19 cellular contexts compared by ENCODE assay signal in the genomic region with DNA sequence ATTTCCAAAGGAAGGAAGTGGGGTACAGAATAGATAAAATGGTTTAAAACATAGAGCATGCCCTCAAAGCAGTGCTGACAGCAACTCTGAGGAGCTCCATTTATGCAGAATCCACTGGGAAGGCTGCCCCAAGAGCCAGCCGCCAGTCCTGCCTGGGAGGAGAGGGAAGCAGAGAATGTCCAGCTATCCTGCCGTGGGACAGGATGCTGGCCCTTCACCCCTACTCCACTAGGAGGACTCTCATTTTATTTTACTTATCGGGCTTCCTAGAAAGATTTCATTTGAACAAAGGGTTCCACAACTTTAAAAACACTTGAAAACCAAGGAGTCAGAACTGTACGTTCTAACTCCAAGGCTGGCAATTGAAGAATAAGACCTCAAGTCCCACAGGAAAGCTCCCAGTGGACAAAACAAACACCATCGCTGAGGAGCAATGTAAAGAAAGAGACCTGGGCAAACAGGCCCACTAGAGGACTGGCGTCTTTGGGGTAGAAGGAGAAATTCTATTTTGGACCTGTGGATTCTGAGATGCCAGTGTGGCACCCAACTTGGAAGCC. TPM values are rescaled to one million over a fixed set of nuclear protein-coding genes. Genes with fewer than 3 reads are reported as not detected.
DNase-seq lines count a peak whose midpoint lies in the region; ATAC-seq, FAIRE-seq and TF ChIP-seq lines count a peak whose summit lies in the region.
"Had no signal": no experiment of that assay in that cellular context is flagged by ENCODE, and none has a peak within 500 bp of the region (broad histone marks: within the 10 kb centered on the region; RNA-seq: fewer than 3 reads in every experiment).

No MANE protein-coding gene starts in this region.

- POLR2A ChIA-PET in Caco-2 (lab: Charles Lee) (interaction anchor here (0.6 to 1.6 kb wide), 2 partner anchors 10 to 16 kb away, joined by 3 to 17 read pairs; a partner anchor contains a TSS), H1 (lab: Charles Lee; ENCODE audit: partially characterized antibody) (interaction anchor here (0.7 to 1.5 kb wide), 3 partner anchors 8 to 10 kb away, joined by 3 to 4 read pairs (median 3); no protein-coding TSS in a partner anchor)
- POLR2A ChIA-PET in naive thymus-derived CD4-positive, alpha-beta T cell (lab: Charles Lee) = interaction anchor here (1.8 to 7.2 kb wide), 3 partner anchors 9 to 12 kb away, joined by 5 to 102 read pairs (median 10); a partner anchor contains a TSS

- no peaks in the 10 kb centered on the region for H3K36me3 ChIP-seq in Caco-2 (ENCODE audit: control insufficient read depth, insufficient read depth, low read length)
- H3K36me3 ChIP-seq in H1 (ENCODE audit: control insufficient read depth in 2 of 4, insufficient read depth in 4 of 4, low read length in 3 of 4) = no peaks in the 10 kb centered on the region; a peak in 1 of 8 replicates
- no peaks in the 10 kb centered on the region for H3K36me3 ChIP-seq in naive thymus-derived CD4-positive, alpha-beta T cell (ENCODE audit: control insufficient read depth in 2 of 3, insufficient read depth in 3 of 3, low read length in 3 of 3)
- H3K36me3 ChIP-seq: colonic mucosa, neutrophil, SJCRH30 had no signal

- H3K23ac ChIP-seq in H1 (ENCODE audit: insufficient read length) = no peak overlapping the region

- H3K18ac ChIP-seq in H1 (ENCODE audit: extremely low read depth, low read length) = no peak overlapping the region

- no peak for TF ChIP-seq EP300 in H1 (IDR thresholded peaks at IDR 0.05; ENCODE audit: borderline replicate concordance in 1 of 2, low read depth in 2 of 2, low read length in 2 of 2)

- H3K4ac ChIP-seq in H1 (replicated peaks; ENCODE audit: insufficient read length, low read depth, low read length) = no peak overlapping the region

- H3K56ac ChIP-seq in H1 (replicated peaks; ENCODE audit: insufficient read length, low read depth, low read length) = no peak overlapping the region

- H3K9ac ChIP-seq in H1 (replicated peaks in 1 of 4; ENCODE audit: extremely low read depth in 1 of 4, low read depth in 3 of 4, low read length in 3 of 4) = no peak overlapping the region

- peak overlapping the region; percentile 85 for H3K27ac Mint-ChIP-seq in Caco-2 (ENCODE audit: unreplicated experiment)
- peak overlapping the region in 7 of 9 donors; percentile 25 to 81 (median 68) for H3K27ac Mint-ChIP-seq in naive thymus-derived CD4-positive, alpha-beta T cell

- no peak overlapping the region for H2AK5ac ChIP-seq in H1 (ENCODE audit: low read depth, low read length)

- H3K14ac ChIP-seq in H1 (ENCODE audit: insufficient read length) = no peak overlapping the region

- no peak overlapping the region for H2BK20ac ChIP-seq in H1 (ENCODE audit: low read length)

- peak overlapping the region; percentile 26 for H3K4me3 Mint-ChIP-seq in activated T-cell treated with anti-CD3 and anti-CD28 coated beads, Interleukin-2, amount 50 U/mL, for 4 hours
- H3K4me3 Mint-ChIP-seq in Caco-2 (ENCODE audit: unreplicated experiment) = peak overlapping the region; percentile 70
- H3K4me3 Mint-ChIP-seq in naive thymus-derived CD4-positive, alpha-beta T cell = peak overlapping the region in 7 of 10 donors; percentile 21 to 66 (median 51)
- H3K4me3 Mint-ChIP-seq: CD14-positive monocyte had no signal

- H3K79me1 ChIP-seq in H1 (ENCODE audit: low read depth, low read length) = peaks cover 4% of the 10 kb centered on the region; the same call in 1 of the 2 replicates

- no peak overlapping the region for H4K5ac ChIP-seq in H1 (ENCODE audit: insufficient read length, low read depth, low read length)

- no TSS peak for BruUV-seq in Caco-2 (replicated peaks; lab: Mats Ljungman, UMichigan)

- no peaks in the 10 kb centered on the region for H3K9me3 Mint-ChIP-seq in activated T-cell treated with anti-CD3 and anti-CD28 coated beads, Interleukin-2, amount 50 U/mL, for 4 hours
- H3K9me3 Mint-ChIP-seq in Caco-2 (ENCODE audit: unreplicated experiment) = no peaks in the 10 kb centered on the region
- H3K9me3 Mint-ChIP-seq in naive thymus-derived CD4-positive, alpha-beta T cell = no peaks in the 10 kb centered on the region
- H3K9me3 Mint-ChIP-seq: CD14-positive monocyte had no signal

- H3K4me2 ChIP-seq in H1 (ENCODE audit: insufficient read depth in 1 of 2, low read depth in 2 of 2, low read length in 2 of 2) = no peak overlapping the region
- H3K4me2 ChIP-seq: PC-9 had no signal

- H2BK12ac ChIP-seq in H1 (ENCODE audit: low read depth, low read length) = no peak overlapping the region

- H3K4me3 ChIP-seq in Caco-2 (ENCODE audit: low read depth, low read length) (no peak overlapping the region), H1 (ENCODE audit: extremely low read depth in 1 of 4, insufficient read depth in 2 of 4, low read depth in 3 of 4, low read length in 4 of 4) (no peak overlapping the region)
- no peak overlapping the region for H3K4me3 ChIP-seq in naive thymus-derived CD4-positive, alpha-beta T cell (ENCODE audit: low read length)
- H3K4me3 ChIP-seq: colonic mucosa, PC-9, SJCRH30 had no signal

- no peak for TF ChIP-seq POLR2A in H1 (IDR thresholded peaks at IDR 0.05; ENCODE audit: control extremely low read depth in 1 of 2, low read depth in 2 of 2, low read length in 2 of 2)

- H2BK120ac ChIP-seq in H1 (replicated peaks; ENCODE audit: low read depth, low read length) = no peak overlapping the region

- no peak overlapping the region for H3K27ac ChIP-seq in H1 (ENCODE audit: low read depth, low read length)
- H3K27ac ChIP-seq in naive thymus-derived CD4-positive, alpha-beta T cell (ENCODE audit: low read depth, low read length) = no peak overlapping the region
- H3K27ac ChIP-seq: colonic mucosa, neutrophil, PC-9, SJCRH30 had no signal

- CTCF ChIA-PET in Caco-2 (lab: Charles Lee) (interaction anchor here (1.1 to 1.2 kb wide), 2 partner anchors 9 to 10 kb away, joined by 3 to 5 read pairs; no protein-coding TSS in a partner anchor), H1 (lab: Charles Lee; ENCODE audit: partially characterized antibody) (interaction anchor here (0.5 to 2.7 kb wide), 8 partner anchors 9 to 123 kb away, joined by 3 to 8 read pairs (median 4); no protein-coding TSS in a partner anchor)
- CTCF ChIA-PET in naive thymus-derived CD4-positive, alpha-beta T cell (lab: Charles Lee) = interaction anchor here (1.1 to 1.7 kb wide), 2 partner anchors 52 to 101 kb away, joined by 3 read pairs; no protein-coding TSS in a partner anchor

- H3K9me3 ChIP-seq in Caco-2 (no peaks in the 10 kb centered on the region), H1 (ENCODE audit: insufficient read depth in 2 of 2, low read depth in 1 of 2, low read length in 1 of 2) (no peaks in the 10 kb centered on the region)
- H3K9me3 ChIP-seq in naive thymus-derived CD4-positive, alpha-beta T cell (ENCODE audit: control insufficient read depth in 2 of 3, low read length in 3 of 3) = no peaks in the 10 kb centered on the region
- H3K9me3 ChIP-seq: colonic mucosa, neutrophil, SJCRH30 had no signal

- no peak overlapping the region for H2AFZ ChIP-seq in H1 (ENCODE audit: low read length)
- H2AFZ ChIP-seq: PC-9 had no signal

- H3K27me3 Mint-ChIP-seq in activated T-cell treated with anti-CD3 and anti-CD28 coated beads, Interleukin-2, amount 50 U/mL, for 4 hours (ENCODE audit: low read depth) = no peaks in the 10 kb centered on the region
- H3K27me3 Mint-ChIP-seq in Caco-2 (ENCODE audit: insufficient read depth, unreplicated experiment) = no peaks in the 10 kb centered on the region
- no peaks in the 10 kb centered on the region for H3K27me3 Mint-ChIP-seq in naive thymus-derived CD4-positive, alpha-beta T cell

- H2BK15ac ChIP-seq in H1 (ENCODE audit: low read length) = no peak overlapping the region

- peaks cover 88% of the 10 kb centered on the region for H3K4me1 ChIP-seq in Caco-2
- H3K4me1 ChIP-seq in H1 (replicated peaks in 1 of 4; ENCODE audit: control insufficient read depth in 3 of 4, insufficient read depth in 4 of 4, low read length in 3 of 4) = peaks cover 0 to 5% (median under 1%) of the 10 kb centered on the region in 4 experiments; a peak in 4 of 7 replicates
- peaks cover 12 to 48% of the 10 kb centered on the region in 2 donors for H3K4me1 ChIP-seq in naive thymus-derived CD4-positive, alpha-beta T cell (ENCODE audit: control insufficient read depth in 2 of 2, insufficient read depth in 2 of 2, low read length in 2 of 2)
- H3K4me1 ChIP-seq: SJCRH30 had no signal

- H3K27me3 ChIP-seq in Caco-2 (replicated peaks; ENCODE audit: control insufficient read depth, insufficient read depth, low read length) (no peaks in the 10 kb centered on the region), H1 (replicated peaks in 1 of 4; ENCODE audit: control insufficient read depth in 3 of 4, extremely low read depth in 1 of 4, insufficient read depth in 3 of 4, low read length in 3 of 4) (no peaks in the 10 kb centered on the region)
- no peaks in the 10 kb centered on the region for H3K27me3 ChIP-seq in naive thymus-derived CD4-positive, alpha-beta T cell (ENCODE audit: control insufficient read depth in 2 of 2, insufficient read depth in 2 of 2, low read length in 2 of 2)
- H3K27me3 ChIP-seq: colonic mucosa, neutrophil, SJCRH30 had no signal

- intact Hi-C loops in Caco-2 (cut with micrococcal nuclease; ENCODE audit: unreplicated experiment) = no loop called here
- intact Hi-C loops in naive thymus-derived CD4-positive, alpha-beta T cell (cut with micrococcal nuclease) = loop anchor here in 1 of 2 donors (2.0 kb wide), 1 partner anchor 13 kb away; no protein-coding TSS in a partner anchor

- H3K23me2 ChIP-seq in H1 (ENCODE audit: low read depth, low read length) = no peaks in the 10 kb centered on the region

- no peak for DNase-seq in activated T-cell treated with anti-CD3 and anti-CD28 coated beads, Interleukin-2, amount 50 U/mL, for 4 hours
- DNase-seq in activated T-cell treated with anti-CD3 and anti-CD28 coated beads, Interleukin-2, amount 50 U/mL, for 48 hours = no peak
- DNase-seq in Caco-2 = no peak
- DNase-seq in H1 (ENCODE audit: low read depth in 1 of 2, low spot score in 2 of 2) = peak in 1 of 2 experiments; percentile 46
- DNase-seq in naive thymus-derived CD4-positive, alpha-beta T cell = no peak
- no peak for DNase-seq in stimulated activated CD4-positive, alpha-beta T cell treated with anti-CD3 and anti-CD28 coated beads, Interleukin-1b, Interleukin-23, amount 100 ng/mL, for 48 hours
- DNase-seq in T-helper 9 cell = no peak
- DNase-seq: ACHN, colonic mucosa, hypothalamus, kidney glomerular epithelial cell, NCI-H187, PC-9, SJCRH30, T1000 had no signal

- H2BK5ac ChIP-seq in H1 (ENCODE audit: low read depth, low read length) = no peak overlapping the region

- 81% methylated on average over 6 of the region's 6 CpGs; no CpG with 5 or more reads in 1 of the 2 experiments for WGBS in H1 (ENCODE audit: extremely low coverage in 1 of 2, insufficient coverage in 1 of 2, insufficient read length in 1 of 2, insufficient replicate concordance in 2 of 2, low coverage in 1 of 2, low lambda C conversion rate in 2 of 2, missing lambda C conversion rate in 1 of 2), 2 experiments

- H4K20me1 ChIP-seq in H1 (replicated peaks in 1 of 2; ENCODE audit: control insufficient read depth in 1 of 2, insufficient read depth in 2 of 2, low read length in 2 of 2) = no peaks in the 10 kb centered on the region

- H3K36me3 Mint-ChIP-seq in activated T-cell treated with anti-CD3 and anti-CD28 coated beads, Interleukin-2, amount 50 U/mL, for 4 hours (ENCODE audit: insufficient read depth) = no peaks in the 10 kb centered on the region
- H3K36me3 Mint-ChIP-seq in Caco-2 (ENCODE audit: insufficient read depth, unreplicated experiment) = no peaks in the 10 kb centered on the region
- peaks cover 0 to 8% (median 5%) of the 10 kb centered on the region in 5 donors for H3K36me3 Mint-ChIP-seq in naive thymus-derived CD4-positive, alpha-beta T cell

- H3K79me2 ChIP-seq in H1 (ENCODE audit: control insufficient read depth in 1 of 2, insufficient read depth in 2 of 2, low read length in 2 of 2) = peaks cover 0 to 50% of the 10 kb centered on the region in 2 experiments; a peak in 2 of 4 replicates

- no peak for ATAC-seq in activated T-cell treated with anti-CD3 and anti-CD28 coated beads, Interleukin-2, amount 50 U/mL, for 4 hours
- ATAC-seq in naive thymus-derived CD4-positive, alpha-beta T cell = no peak
- ATAC-seq in HG02884 (IDR thresholded peaks at IDR 0.05; ENCODE audit: unreplicated experiment) = no peak
- ATAC-seq: activated CD4-positive, CD25-positive, alpha-beta regulatory T cell treated with anti-CD3 and anti-CD28 coated beads, Interleukin-2, amount 50 U/mL, for 24 hours had no signal

- peaks cover 66% of the 10 kb centered on the region for H3K4me1 Mint-ChIP-seq in activated T-cell treated with anti-CD3 and anti-CD28 coated beads, Interleukin-2, amount 50 U/mL, for 4 hours (ENCODE audit: low read depth)
- peaks cover 47% of the 10 kb centered on the region for H3K4me1 Mint-ChIP-seq in Caco-2 (ENCODE audit: low read depth, unreplicated experiment)
- H3K4me1 Mint-ChIP-seq in naive thymus-derived CD4-positive, alpha-beta T cell = peaks cover 34 to 83% (median 72%) of the 10 kb centered on the region in 7 donors

- no peak for TF ChIP-seq CTCF in Caco-2 (IDR thresholded peaks at IDR 0.05; ENCODE audit: insufficient read depth in 1 of 2, low read depth in 1 of 2, low read length in 1 of 2, severe bottlenecking in 1 of 2, unreplicated experiment in 1 of 2)
- TF ChIP-seq CTCF in H1 (IDR thresholded peaks at IDR 0.05; ENCODE audit: control extremely low read depth in 1 of 3, insufficient read depth in 1 of 3, low read depth in 1 of 3, low read length in 3 of 3) = peak in 2 of 3 experiments; percentile 22 to 38; a peak in 3 of 4 replicates

- no peak overlapping the region for H4K8ac ChIP-seq in H1 (ENCODE audit: extremely low read depth, insufficient read depth, low read length)

- TF ChIP-seq RAD21 in H1 (IDR thresholded peaks at IDR 0.05 in 1 of 2, conservative IDR thresholded peaks at IDR 0.05 in 1 of 2; ENCODE audit: low read depth in 2 of 2, low read length in 2 of 2) = no peak

- no peak overlapping the region for H4K91ac ChIP-seq in H1 (replicated peaks; ENCODE audit: insufficient read length, low read length)

- no peak for FAIRE-seq in H1 (lab: Jason Lieb, UNC)

RNA-seq across cellular contexts. Expression of a gene that starts 9.7 kb away (rescaled TPM):
- 10 to 100 TPM; 16.8 to 25.2 (median 20.0) TPM for total RNA-seq in activated T-cell treated with anti-CD3 and anti-CD28 coated beads, Interleukin-2, amount 50 U/mL, for 4 hours
- total RNA-seq in Caco-2 (2022) = 45.3 and 47.4 TPM in 2 replicates
- total RNA-seq in H1 (2021; fragmentation: NEBNext Ultra II Directional; extraction: Animal tissue kit (Norgen Biotek cat#: 25700)) = 16.8 and 18.7 TPM in 2 replicates
- 5.5 and 8.1 TPM in 2 replicates for polyA plus RNA-seq in H1 (2011; rRNA removed)
- 7.7 TPM for polyA plus RNA-seq in H1 (2011; cell fraction: cytosol; rRNA removed)
- polyA plus RNA-seq in H1 (2011; cell fraction: nucleus; rRNA removed) = 9.5 TPM
- polyA plus RNA-seq in H1 (2012, experiment 1 of 2) = 9.6 to 12.3 TPM (median 11.6 TPM) in 4 replicates
- polyA plus RNA-seq in H1 (2012, experiment 2 of 2) = 1.5 TPM
- polyA plus RNA-seq in H1 (2013, experiment 1 of 2) = 7.8 TPM
- 7.7 TPM for polyA plus RNA-seq in H1 (2013, experiment 2 of 2)
- polyA minus RNA-seq in H1 (2011; rRNA and poly(A)+ RNA removed) = 28.0 and 29.8 TPM in 2 replicates
- 15.9 TPM for polyA minus RNA-seq in H1 (2011; cell fraction: cytosol; rRNA and poly(A)+ RNA removed)
- polyA minus RNA-seq in H1 (2011; cell fraction: nucleus; rRNA and poly(A)+ RNA removed) = 24.0 TPM
- total RNA-seq in naive thymus-derived CD4-positive, alpha-beta T cell = 10 to 100 TPM; 28.4 to 47.1 (median 39.0) TPM
- 10 to 100 TPM in 1 of 2 donors, 1 to 10 TPM in 1; 9.9 to 25.3 TPM for polyA plus RNA-seq in naive thymus-derived CD4-positive, alpha-beta T cell

Comparison
In these comparisons a context has a peak if more than half of its experiments do, and no peak if none do; other contexts are left out.
1. CTCF ChIP-seq: peak in H1 (2 of 3); none in Caco-2 (0 of 2).
2. Peak in every context shown above with its lines, with median percentiles within 50 percentile points of each other: H3K4me3 Mint-ChIP-seq.